In the genomic region with DNA sequence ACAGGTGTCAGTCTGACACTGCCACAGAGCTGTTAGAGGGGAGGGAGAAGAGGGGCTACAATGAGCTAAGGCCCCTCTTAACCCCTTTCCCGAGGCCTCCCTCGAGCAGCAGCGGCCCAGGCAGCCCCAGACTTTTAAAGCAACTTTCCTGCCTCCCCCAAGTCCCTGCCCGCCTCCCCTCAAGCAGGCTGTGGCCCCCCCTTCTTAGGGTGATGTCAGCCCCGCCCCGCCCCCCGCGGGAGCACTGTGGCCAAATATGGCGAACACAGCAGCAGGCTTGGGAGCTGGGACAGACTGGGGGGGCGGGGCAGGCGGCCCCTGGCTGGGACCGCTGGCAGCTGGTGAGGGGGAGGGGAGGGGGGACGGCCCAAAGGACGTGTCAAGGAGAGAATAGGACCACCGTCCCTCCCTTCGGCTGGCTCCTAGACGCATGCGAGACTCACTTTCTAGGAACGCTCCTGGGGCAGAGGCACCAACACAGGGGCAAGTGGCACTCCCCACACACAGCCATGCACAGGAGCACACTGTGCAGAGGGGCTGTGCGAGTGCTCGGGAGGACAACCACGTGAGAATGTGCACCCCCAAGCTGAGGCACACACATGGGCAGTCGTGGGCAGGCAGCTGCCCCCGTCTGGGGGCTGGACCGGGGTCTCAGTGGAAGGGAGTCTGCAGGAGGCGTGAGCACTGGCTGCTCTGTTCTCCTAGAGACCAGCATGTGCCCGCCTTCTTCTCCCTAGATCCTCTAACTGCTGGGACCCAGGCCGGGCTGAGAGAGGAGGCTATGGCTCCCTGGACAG, we compare ENCODE assay signal across 10 cellular contexts. TPM values are rescaled to one million over a fixed set of nuclear protein-coding genes. Genes with fewer than 3 reads are reported as not detected.
DNase-seq lines count a peak whose midpoint lies in the region; ATAC-seq and TF ChIP-seq lines count a peak whose summit lies in the region.
"Had no signal": no experiment of that assay in that cellular context is flagged by ENCODE, and none has a peak within 500 bp of the region (broad histone marks: within the 10 kb centered on the region; RNA-seq: fewer than 3 reads in every experiment).

No MANE protein-coding gene starts in this region.

- POLR2A ChIA-PET in HEK293 (lab: Yijun Ruan, JAX), result interaction anchor here (1.0 to 15.4 kb wide), 3 partner anchors 10 to 18 kb away, joined by 3 to 198 read pairs (median 4); a partner anchor contains a TSS

- H3K9me3 Mint-ChIP-seq in activated CD4-positive, alpha-beta T cell treated with anti-CD3 and anti-CD28 coated beads, Interleukin-2, amount 10 ng/mL, durations not matched to agents 24 days and 14 days, result no peaks in the 10 kb centered on the region

- H3K27ac ChIP-seq in HEK293 (ENCODE audit: extremely low read depth, low read depth, low read length) (no peak overlapping the region; the same call in 1 of the 2 replicates), iPS-20b (ENCODE audit: low read length) (peak overlapping the region; percentile 96), skin epidermis (peak overlapping the region in 17 of 21 experiments; percentile 11 to 94 (median 63))

- H3K4me3 ChIP-seq in HEK293 (ENCODE audit: low read depth, low read length) (no peak overlapping the region), astrocyte of the spinal cord (ENCODE audit: low read depth, low read length) (no peak overlapping the region), iPS-20b (ENCODE audit: low read length) (peak overlapping the region; percentile 63), skin epidermis (no peak overlapping the region)
- H3K4me3 ChIP-seq: adrenal gland had no signal

- TF ChIP-seq CTCF in HEK293 (tag by site-specific recombination; IDR thresholded peaks at IDR 0.05), result no peak
- no peak for TF ChIP-seq CTCF in astrocyte of the spinal cord (IDR thresholded peaks at IDR 0.05; ENCODE audit: low read depth, low read length)

- H3K9ac ChIP-seq in iPS-20b (ENCODE audit: low read depth, low read length), result peak overlapping the region; percentile 85; the same call in 1 of the 2 replicates

- H3K27me3 Mint-ChIP-seq in activated CD4-positive, alpha-beta T cell treated with anti-CD3 and anti-CD28 coated beads, Interleukin-2, amount 10 ng/mL, durations not matched to agents 24 days and 14 days, result peaks cover 15% of the 10 kb centered on the region

- peak; percentile 84 for DNase-seq in astrocyte of the spinal cord (ENCODE audit: low read depth, low spot score)
- no peak for DNase-seq in activated CD4-positive, alpha-beta T cell treated with anti-CD3 and anti-CD28 coated beads, Interleukin-2, amount 10 ng/mL, durations not matched to agents 24 days and 14 days
- no peak for DNase-seq in activated CD8-positive, alpha-beta memory T cell treated with anti-CD3 and anti-CD28 coated beads, Interleukin-2, amount 50 U/mL, for 48 hours
- DNase-seq: NCI-H187 had no signal

- H3K4me3 Mint-ChIP-seq in activated CD4-positive, alpha-beta T cell treated with anti-CD3 and anti-CD28 coated beads, Interleukin-2, amount 10 ng/mL, durations not matched to agents 24 days and 14 days, result no peak overlapping the region

- H3K9me3 ChIP-seq in HEK293 (ENCODE audit: control insufficient read depth, insufficient read depth, low read depth, low read length) (no peaks in the 10 kb centered on the region), iPS-20b (ENCODE audit: insufficient read depth, low read depth, low read length) (no peaks in the 10 kb centered on the region)
- H3K9me3 ChIP-seq: adrenal gland had no signal

- H3K4me1 ChIP-seq in HEK293 (ENCODE audit: control insufficient read depth, insufficient read depth, low read length) (peaks cover 21% of the 10 kb centered on the region), iPS-20b (ENCODE audit: insufficient read depth, low read length) (peaks cover 75% of the 10 kb centered on the region)

- peaks cover 7% of the 10 kb centered on the region; the same call in 1 of the 2 replicates for H3K27me3 ChIP-seq in iPS-20b (ENCODE audit: insufficient read depth, low read length)
- H3K27me3 ChIP-seq: adrenal gland had no signal

- no peaks in the 10 kb centered on the region for H3K36me3 Mint-ChIP-seq in activated CD4-positive, alpha-beta T cell treated with anti-CD3 and anti-CD28 coated beads, Interleukin-2, amount 10 ng/mL, durations not matched to agents 24 days and 14 days (ENCODE audit: low read depth)

- ATAC-seq in HG03565 (IDR thresholded peaks at IDR 0.05; ENCODE audit: unreplicated experiment) (no peak), GM19397 (IDR thresholded peaks at IDR 0.05; ENCODE audit: unreplicated experiment) (no peak)

- CTCF ChIA-PET in HEK293 (lab: Yijun Ruan, JAX), result interaction anchor here (0.7 to 1.1 kb wide), 3 partner anchors 23 to 1917 kb away, joined by 3 to 4 read pairs (median 3); no protein-coding TSS in a partner anchor

- intact Hi-C loops in activated CD4-positive, alpha-beta T cell treated with anti-CD3 and anti-CD28 coated beads, Interleukin-2, amount 10 ng/mL, durations not matched to agents 24 days and 14 days (cut with micrococcal nuclease), result no loop called here

- peaks cover 0 to 4% of the 10 kb centered on the region in 2 experiments; a peak in 1 of 3 replicates for H3K36me3 ChIP-seq in HEK293 (ENCODE audit: control insufficient read depth in 2 of 2, insufficient read depth in 1 of 2, low read length in 2 of 2)
- no peaks in the 10 kb centered on the region for H3K36me3 ChIP-seq in iPS-20b (ENCODE audit: insufficient read depth, low read depth, low read length)
- H3K36me3 ChIP-seq: adrenal gland had no signal

- no peak overlapping the region for H3K27ac Mint-ChIP-seq in activated CD4-positive, alpha-beta T cell treated with anti-CD3 and anti-CD28 coated beads, Interleukin-2, amount 10 ng/mL, durations not matched to agents 24 days and 14 days

- H3K4me1 Mint-ChIP-seq in activated CD4-positive, alpha-beta T cell treated with anti-CD3 and anti-CD28 coated beads, Interleukin-2, amount 10 ng/mL, durations not matched to agents 24 days and 14 days, result peaks cover 15% of the 10 kb centered on the region

- in situ Hi-C loops in astrocyte of the spinal cord (cut with HindIII; ENCODE audit: low sequenced_read_pairs), result no loop called here

TF ChIP-seq in HEK293, 187 proteins besides CTCF, POLR2A, EP300 and RAD21 (continues in another document):
- TF ChIP-seq EGR2 (tag by site-specific recombination; IDR thresholded peaks at IDR 0.05; ENCODE audit: low read depth), result 0 out of 2 replicates have a peak, but pooled peaks have one; percentile 27
- 0 out of 2 replicates have a peak, but pooled peaks have one; percentile 37 for TF ChIP-seq KLF16 (tag by site-specific recombination; IDR thresholded peaks at IDR 0.05)
- TF ChIP-seq HOXA7 (CRISPR knock-in tag; IDR thresholded peaks at IDR 0.05; ENCODE audit: borderline replicate concordance), result no peak
- TF ChIP-seq IKZF3 (tag by site-specific recombination; IDR thresholded peaks at IDR 0.05), result peak; percentile 50; the same call in 1 of the 2 replicates
- TF ChIP-seq GLIS1 (tag by site-specific recombination; IDR thresholded peaks at IDR 0.05), result peak; percentile 73
- TF ChIP-seq ZNF302 (tag by site-specific recombination; IDR thresholded peaks at IDR 0.05; ENCODE audit: low read depth), result no peak
- peak; percentile 51 for TF ChIP-seq ZIC2 (tag by site-specific recombination; IDR thresholded peaks at IDR 0.05)
- TF ChIP-seq, protein P1, sequence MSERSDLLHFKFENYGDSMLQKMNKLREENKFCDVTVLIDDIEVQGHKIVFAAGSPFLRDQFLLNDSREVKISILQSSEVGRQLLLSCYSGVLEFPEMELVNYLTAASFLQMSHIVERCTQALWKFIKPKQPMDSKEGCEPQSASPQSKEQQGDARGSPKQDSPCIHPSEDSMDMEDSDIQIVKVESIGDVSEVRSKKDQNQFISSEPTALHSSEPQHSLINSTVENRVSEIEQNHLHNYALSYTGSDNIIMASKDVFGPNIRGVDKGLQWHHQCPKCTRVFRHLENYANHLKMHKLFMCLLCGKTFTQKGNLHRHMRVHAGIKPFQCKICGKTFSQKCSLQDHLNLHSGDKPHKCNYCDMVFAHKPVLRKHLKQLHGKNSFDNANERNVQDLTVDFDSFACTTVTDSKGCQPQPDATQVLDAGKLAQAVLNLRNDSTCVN (tag by site-specific recombination; optimal IDR thresholded peaks at IDR 0.05), result peak; percentile 36
- TF ChIP-seq, protein P2, sequence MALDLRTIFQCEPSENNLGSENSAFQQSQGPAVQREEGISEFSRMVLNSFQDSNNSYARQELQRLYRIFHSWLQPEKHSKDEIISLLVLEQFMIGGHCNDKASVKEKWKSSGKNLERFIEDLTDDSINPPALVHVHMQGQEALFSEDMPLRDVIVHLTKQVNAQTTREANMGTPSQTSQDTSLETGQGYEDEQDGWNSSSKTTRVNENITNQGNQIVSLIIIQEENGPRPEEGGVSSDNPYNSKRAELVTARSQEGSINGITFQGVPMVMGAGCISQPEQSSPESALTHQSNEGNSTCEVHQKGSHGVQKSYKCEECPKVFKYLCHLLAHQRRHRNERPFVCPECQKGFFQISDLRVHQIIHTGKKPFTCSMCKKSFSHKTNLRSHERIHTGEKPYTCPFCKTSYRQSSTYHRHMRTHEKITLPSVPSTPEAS (tag by site-specific recombination; IDR thresholded peaks at IDR 0.05), result no peak
- peak; percentile 63; the same call in 1 of the 2 replicates for TF ChIP-seq KLF1 (tag by site-specific recombination; IDR thresholded peaks at IDR 0.05)
- TF ChIP-seq, protein P3, sequence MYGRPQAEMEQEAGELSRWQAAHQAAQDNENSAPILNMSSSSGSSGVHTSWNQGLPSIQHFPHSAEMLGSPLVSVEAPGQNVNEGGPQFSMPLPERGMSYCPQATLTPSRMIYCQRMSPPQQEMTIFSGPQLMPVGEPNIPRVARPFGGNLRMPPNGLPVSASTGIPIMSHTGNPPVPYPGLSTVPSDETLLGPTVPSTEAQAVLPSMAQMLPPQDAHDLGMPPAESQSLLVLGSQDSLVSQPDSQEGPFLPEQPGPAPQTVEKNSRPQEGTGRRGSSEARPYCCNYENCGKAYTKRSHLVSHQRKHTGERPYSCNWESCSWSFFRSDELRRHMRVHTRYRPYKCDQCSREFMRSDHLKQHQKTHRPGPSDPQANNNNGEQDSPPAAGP (tag by site-specific recombination; IDR thresholded peaks at IDR 0.05), result peak; percentile 58
- peak; percentile 43; the same call in 1 of the 2 replicates for TF ChIP-seq ZBTB17 (tag by site-specific recombination; IDR thresholded peaks at IDR 0.05)

RNA-seq across cellular contexts. Expression of a gene that starts 6.7 kb away (rescaled TPM):
- total RNA-seq in activated CD4-positive, alpha-beta T cell treated with anti-CD3 and anti-CD28 coated beads, Interleukin-2, amount 10 ng/mL, durations not matched to agents 24 days and 14 days, result 1.7 and 2.2 TPM in 2 replicates

RNA-seq across cellular contexts. Expression of a gene that starts 22.0 kb away (rescaled TPM):
- total RNA-seq in activated CD4-positive, alpha-beta T cell treated with anti-CD3 and anti-CD28 coated beads, Interleukin-2, amount 10 ng/mL, durations not matched to agents 24 days and 14 days, result 1,702 and 1,710 TPM in 2 replicates

RNA-seq across cellular contexts. Expression of a gene that starts 22.5 kb away (rescaled TPM):
- not detected in 2 replicates for total RNA-seq in activated CD4-positive, alpha-beta T cell treated with anti-CD3 and anti-CD28 coated beads, Interleukin-2, amount 10 ng/mL, durations not matched to agents 24 days and 14 days
- total RNA-seq: adrenal gland had no signal

RNA-seq across cellular contexts. Expression of a gene that starts 38.1 kb away (rescaled TPM):
- total RNA-seq in activated CD4-positive, alpha-beta T cell treated with anti-CD3 and anti-CD28 coated beads, Interleukin-2, amount 10 ng/mL, durations not matched to agents 24 days and 14 days, result 19.6 and 22.1 TPM in 2 replicates
